9 cellular contexts compared by ENCODE assay signal in genomic region chr7:33757563-33758165, GRCh38.
A peak's percentile ranks its signal among the peaks of the same experiment; 100 is the strongest.
DNase-seq lines count a peak whose midpoint lies in the region; ATAC-seq and TF ChIP-seq lines count a peak whose summit lies in the region.
"Had no signal": no experiment of that assay in that cellular context is flagged by ENCODE, and none has a peak within 500 bp of the region (broad histone marks: within the 10 kb centered on the region; RNA-seq: fewer than 3 reads in every experiment).

No MANE protein-coding gene starts in this region.

- H3K27ac ChIP-seq in GM23248: peak overlapping the region; percentile 77
- H3K27ac ChIP-seq: SJCRH30 had no signal

- peak overlapping the region; percentile 48 for H3K9ac ChIP-seq in GM23248

- peaks cover 27% of the 10 kb centered on the region for H3K4me1 ChIP-seq in GM23248 (ENCODE audit: insufficient read depth)

- no peak overlapping the region for H2AFZ ChIP-seq in GM23248

- no peaks in the 10 kb centered on the region for H3K27me3 Mint-ChIP-seq in osteocyte (ENCODE audit: unreplicated experiment)

- ATAC-seq in HG03571 (IDR thresholded peaks at IDR 0.05; ENCODE audit: unreplicated experiment): no peak
- ATAC-seq in HG02870 (IDR thresholded peaks at IDR 0.05; ENCODE audit: unreplicated experiment): no peak

- TF ChIP-seq CTCF in osteocyte (IDR thresholded peaks at IDR 0.05): peak; percentile 75

- no peaks in the 10 kb centered on the region for H4K20me1 ChIP-seq in GM23248 (ENCODE audit: insufficient read depth)

- H3K9me3 ChIP-seq in GM23248 (ENCODE audit: low read depth): no peaks in the 10 kb centered on the region
- H3K9me3 ChIP-seq: SJCRH30 had no signal

- H3K27ac Mint-ChIP-seq in osteocyte (ENCODE audit: unreplicated experiment): no peak overlapping the region

- no peaks in the 10 kb centered on the region for H3K27me3 ChIP-seq in GM23248 (replicated peaks; ENCODE audit: insufficient read depth)
- H3K27me3 ChIP-seq: SJCRH30 had no signal

- H3K9me3 Mint-ChIP-seq in osteocyte (ENCODE audit: unreplicated experiment): no peaks in the 10 kb centered on the region

- H3F3A ChIP-seq in GM23248 (ENCODE audit: insufficient read depth): peaks cover 11% of the 10 kb centered on the region

- DNase-seq in COLO829 (ENCODE audit: low spot score) (peak; percentile 68), GM23248 (peak; percentile 65), NCI-H748 treated with DMSO at 0.1 percent for 48 hours (lab: John Stamatoyannopoulos, UW) (peak; percentile 53), dermis blood vessel endothelial cell (peak; percentile 56), osteocyte (ENCODE audit: extremely low spot score, unreplicated experiment) (no peak), NK-92 (lab: John Stamatoyannopoulos, UW; ENCODE audit: unreplicated experiment) (no peak)

- 21 to 25% methylated on average over 4 of the region's 4 CpGs for WGBS in GM23248 (ENCODE audit: low coverage in 1 of 2, low lambda C conversion rate in 2 of 2, missing lambda C conversion rate in 2 of 2), 2 experiments

- no peaks in the 10 kb centered on the region for H3K36me3 ChIP-seq in GM23248 (ENCODE audit: low read depth)
- H3K36me3 ChIP-seq: SJCRH30 had no signal

- peak overlapping the region; percentile 14; the same call in 1 of the 2 replicates for H3K4me3 ChIP-seq in GM23248
- H3K4me3 ChIP-seq: SJCRH30 had no signal

- no peaks in the 10 kb centered on the region for H3K36me3 Mint-ChIP-seq in osteocyte (ENCODE audit: unreplicated experiment)

- peaks cover 7% of the 10 kb centered on the region for H3K4me1 Mint-ChIP-seq in osteocyte (ENCODE audit: unreplicated experiment)

- in situ Hi-C loops in GM23248 (cut with MboI): loop anchor here (10.0 kb wide), 1 partner anchor 147 kb away; the partner anchor contains the start of gene BMPER

- H3K9me2 ChIP-seq in GM23248 (ENCODE audit: insufficient read depth): no peaks in the 10 kb centered on the region

- no peak overlapping the region for H3K4me3 Mint-ChIP-seq in osteocyte (ENCODE audit: unreplicated experiment)

- H3K79me2 ChIP-seq in GM23248 (ENCODE audit: insufficient read depth): no peaks in the 10 kb centered on the region

- peak overlapping the region; percentile 60 for H3K4me2 ChIP-seq in GM23248 (ENCODE audit: unreplicated experiment)

Comparison
In these comparisons a context has a peak if more than half of its experiments do, and no peak if none do; other contexts are left out.
1. DNase-seq: peak in COLO829 (single experiment), GM23248 (single experiment), NCI-H748 treated with DMSO at 0.1 percent for 48 hours (single experiment) and dermis blood vessel endothelial cell (single experiment); none in osteocyte (single experiment) and NK-92 (single experiment).